Comparison of ENCODE assay signal across 8 cellular contexts in genomic region chr6:110813813-110814487, GRCh38. TPM values are rescaled to one million over a fixed set of nuclear protein-coding genes. Genes with fewer than 3 reads are reported as not detected.
DNase-seq lines count a peak whose midpoint lies in the region; ATAC-seq and TF ChIP-seq lines count a peak whose summit lies in the region.

No MANE protein-coding gene starts in this region.

- H3K9ac ChIP-seq in OCI-LY1 (ENCODE audit: low read length): peak overlapping the region; percentile 90

- CTCF ChIA-PET in AG04449 (lab: Yijun Ruan, JAX): interaction anchor here (0.7 kb wide), 1 partner anchor 131 kb away, joined by 5 read pairs; no protein-coding TSS in a partner anchor

- peaks cover 44% of the 10 kb centered on the region for H3K79me2 ChIP-seq in OCI-LY1 (ENCODE audit: insufficient read depth, low read length)

- no peaks in the 10 kb centered on the region for H3K9me2 ChIP-seq in OCI-LY1 (ENCODE audit: low read depth, low read length)

- peaks cover 53% of the 10 kb centered on the region for H3K4me1 ChIP-seq in OCI-LY1 (ENCODE audit: insufficient read depth, low read length, severe bottlenecking)
- H3K4me1 ChIP-seq in mucosa of descending colon (ENCODE audit: low read depth): peaks cover 16% of the 10 kb centered on the region
- H3K4me1 ChIP-seq in aorta (ENCODE audit: control insufficient read depth in 1 of 2, insufficient read depth in 2 of 2, low read length in 2 of 2): no peaks in the 10 kb centered on the region

- TF ChIP-seq CTCF in AG04449 (IDR thresholded peaks at IDR 0.05; ENCODE audit: insufficient read depth, low read length, missing control alignments) (no peak), GM12864 (IDR thresholded peaks at IDR 0.05; ENCODE audit: low read depth, low read length, missing control alignments) (no peak), OCI-LY1 (IDR thresholded peaks at IDR 0.05; ENCODE audit: low read length) (no peak), choroid plexus epithelial cell (conservative IDR thresholded peaks at IDR 0.05; ENCODE audit: low read depth, low read length) (no peak), mucosa of descending colon (IDR thresholded peaks at IDR 0.05) (no peak)

- intact Hi-C loops in mucosa of descending colon (cut with DNase I, micrococcal nuclease): loop anchor here (10.0 kb wide), 2 partner anchors 61 to 129 kb away; partner anchors contain the start of gene AMD1 (in 1 of the 2)
- intact Hi-C loops in aorta (cut with DNase I): loop anchor here in 1 of 2 donors (2.0 to 10.0 kb wide), 2 partner anchors 63 to 141 kb away; partner anchors contain the start of gene GTF3C6

- H3K9me3 ChIP-seq in OCI-LY1 (ENCODE audit: low read length) (no peaks in the 10 kb centered on the region; the same call in 1 of the 2 replicates), mucosa of descending colon (no peaks in the 10 kb centered on the region), aorta (ENCODE audit: control insufficient read depth, low read length) (no peaks in the 10 kb centered on the region)

- 14% methylated on average over 20 of the region's 20 CpGs for WGBS in aorta, 2 donors

- DNase-seq in AG04449 (ENCODE audit: low read depth, low spot score) (no peak), GM12864 (ENCODE audit: low read depth) (no peak), choroid plexus epithelial cell (ENCODE audit: low read depth) (peak; percentile 17), mucosa of descending colon (peak in 1 of 3 donors; percentile 19), aorta (no peak), NCI-H774 (lab: John Stamatoyannopoulos, UW) (no peak), NCI-H187 treated with DMSO at 0.1 percent for 48 hours (lab: John Stamatoyannopoulos, UW) (no peak)

- POLR2A ChIA-PET in AG04449 (lab: Yijun Ruan, JAX): interaction anchor here (3.1 kb wide), 1 partner anchor 60 kb away, joined by 48 read pairs; the partner anchor contains the start of gene AMD1

- H2AFZ ChIP-seq in OCI-LY1 (ENCODE audit: low read length): no peak overlapping the region

- H3K4me2 ChIP-seq in OCI-LY1 (ENCODE audit: low read length): peak overlapping the region; percentile 99

- peaks cover 12% of the 10 kb centered on the region for H3F3A ChIP-seq in OCI-LY1 (ENCODE audit: insufficient read depth, low read length)

- no peaks in the 10 kb centered on the region for H3K27me3 ChIP-seq in OCI-LY1 (ENCODE audit: insufficient read depth, low read length)
- H3K27me3 ChIP-seq in aorta (ENCODE audit: control insufficient read depth in 1 of 2, insufficient read depth in 2 of 2, low read length in 1 of 2): no peaks in the 10 kb centered on the region

- ATAC-seq in mucosa of descending colon (no peak), aorta (ENCODE audit: low FRiP score) (no peak)

- H3K4me3 ChIP-seq in AG04449 (ENCODE audit: low read depth, low read length) (peak overlapping the region; percentile 94), GM12864 (ENCODE audit: low read depth, low read length) (peak overlapping the region; percentile 86), OCI-LY1 (ENCODE audit: low read depth, low read length, poor library complexity, severe bottlenecking) (peak overlapping the region; percentile 93), choroid plexus epithelial cell (ENCODE audit: low read depth, low read length) (peak overlapping the region; percentile 89), mucosa of descending colon (peak overlapping the region; percentile 84), aorta (ENCODE audit: low read length in 2 of 2) (peak overlapping the region; percentile 71 to 80)

- no peaks in the 10 kb centered on the region for H4K20me1 ChIP-seq in OCI-LY1 (ENCODE audit: insufficient read depth, low read length)

- H3K36me3 ChIP-seq in OCI-LY1 (ENCODE audit: insufficient read depth, low read length): peaks cover 9% of the 10 kb centered on the region
- peaks cover 8% of the 10 kb centered on the region for H3K36me3 ChIP-seq in mucosa of descending colon (ENCODE audit: low read depth)
- H3K36me3 ChIP-seq in aorta (ENCODE audit: control insufficient read depth in 1 of 2, insufficient read depth in 2 of 2, low read length in 1 of 2): no peaks in the 10 kb centered on the region

- H3K27ac ChIP-seq in OCI-LY1 (ENCODE audit: low read depth, low read length, poor library complexity, severe bottlenecking) (peak overlapping the region; percentile 89), aorta (ENCODE audit: low read depth in 1 of 2, low read length in 2 of 2) (no peak overlapping the region)

RNA-seq across cellular contexts. Expression of gene CDK19, which starts 1.3 kb away (rescaled TPM):
- total RNA-seq in mucosa of descending colon (10 to 100 TPM; 24.3 to 34.3 (median 27.7) TPM), aorta (10 to 100 TPM; 19.5 to 22.4 TPM)
- polyA plus RNA-seq in aorta: 1 to 10 TPM; 5.4 to 6.2 TPM
